9 cellular contexts compared by ENCODE assay signal in the genomic region with DNA sequence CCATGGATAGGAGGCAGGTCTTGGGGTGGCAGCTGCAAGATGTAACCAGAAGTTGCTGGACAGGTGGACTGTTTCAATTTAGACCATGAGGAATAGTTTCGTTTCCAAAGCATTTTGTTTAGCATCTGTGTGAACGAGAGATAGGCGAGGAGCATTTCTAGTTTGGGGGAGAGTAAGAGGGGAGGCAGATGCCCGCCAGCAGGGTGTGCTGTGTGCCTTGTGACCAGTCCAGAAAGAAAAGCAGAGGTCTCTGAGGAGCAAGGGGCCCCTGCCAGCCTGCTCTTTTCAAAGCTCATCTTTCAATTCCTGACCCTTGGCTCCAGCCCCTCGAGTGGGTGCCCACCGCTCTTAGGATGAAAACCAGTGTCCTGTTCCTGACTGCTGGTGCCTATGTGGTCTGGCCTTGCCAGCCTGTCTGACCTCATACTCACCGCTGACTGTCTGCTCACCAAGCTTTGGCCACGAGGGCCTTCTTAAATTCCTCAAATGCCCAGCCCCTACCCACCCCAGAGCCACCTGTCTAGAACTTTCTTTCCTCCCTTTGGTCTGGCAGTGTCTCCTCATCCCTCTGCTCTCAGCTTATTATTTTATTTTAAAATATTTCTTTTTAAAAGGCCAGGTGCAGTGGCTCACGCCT. TPM values are rescaled to one million over a fixed set of nuclear protein-coding genes. Genes with fewer than 3 reads are reported as not detected.
DNase-seq lines count a peak whose midpoint lies in the region; ATAC-seq and TF ChIP-seq lines count a peak whose summit lies in the region.
"Had no signal": no experiment of that assay in that cellular context is flagged by ENCODE, and none has a peak within 500 bp of the region (broad histone marks: within the 10 kb centered on the region; RNA-seq: fewer than 3 reads in every experiment).

No MANE protein-coding gene starts in this region.

- TF ChIP-seq CTCF in GM23338 (conservative IDR thresholded peaks at IDR 0.05; ENCODE audit: low read depth in 2 of 2) (peak; percentile 73 to 74), glutamatergic neuron (IDR thresholded peaks at IDR 0.05; ENCODE audit: partially characterized antibody, unreplicated experiment) (peak; percentile 39)

- no peaks in the 10 kb centered on the region for H3K9me3 Mint-ChIP-seq in GM23338
- H3K9me3 Mint-ChIP-seq in glutamatergic neuron (ENCODE audit: unreplicated experiment) = peaks cover 2% of the 10 kb centered on the region

- H3K36me3 ChIP-seq in BLaER1 = no peaks in the 10 kb centered on the region
- H3K36me3 ChIP-seq in GM23338 (ENCODE audit: insufficient read depth) = no peaks in the 10 kb centered on the region

- peak overlapping the region; percentile 87; the same call in 1 of the 2 replicates for H3K27ac ChIP-seq in BLaER1
- H3K27ac ChIP-seq in GM23338 (ENCODE audit: low read depth) = peak overlapping the region; percentile 82; the same call in 1 of the 2 replicates

- H3K27me3 ChIP-seq in BLaER1 (no peaks in the 10 kb centered on the region), GM23338 (ENCODE audit: insufficient read depth) (no peaks in the 10 kb centered on the region)

- peak overlapping the region; percentile 78; the same call in 1 of the 2 replicates for H3K27ac Mint-ChIP-seq in GM23338
- peak overlapping the region; percentile 84 for H3K27ac Mint-ChIP-seq in glutamatergic neuron (ENCODE audit: unreplicated experiment)

- H3K27me3 Mint-ChIP-seq in GM23338 (ENCODE audit: insufficient read depth, low read depth, poor library complexity) = peaks cover 7% of the 10 kb centered on the region
- H3K27me3 Mint-ChIP-seq in glutamatergic neuron (ENCODE audit: unreplicated experiment) = peaks cover 4% of the 10 kb centered on the region

- ATAC-seq in GM23338 = peak; percentile 87
- no peak for ATAC-seq in GM19467 (IDR thresholded peaks at IDR 0.05; ENCODE audit: unreplicated experiment)
- no peak for ATAC-seq in HG03139 (IDR thresholded peaks at IDR 0.05; ENCODE audit: unreplicated experiment)

- H3K36me3 Mint-ChIP-seq in GM23338 (ENCODE audit: low read depth) = peaks cover 4% of the 10 kb centered on the region; the same call in 1 of the 3 replicates
- H3K36me3 Mint-ChIP-seq in glutamatergic neuron (ENCODE audit: unreplicated experiment) = no peaks in the 10 kb centered on the region

- no peak overlapping the region for H3K4me3 ChIP-seq in BLaER1
- no peak overlapping the region for H3K4me3 ChIP-seq in GM23338

- H2AFZ ChIP-seq in GM23338 = no peak overlapping the region

- H3K9me2 ChIP-seq in GM23338 (ENCODE audit: insufficient read depth) = no peaks in the 10 kb centered on the region

- H3K4me2 ChIP-seq in BLaER1 (peak overlapping the region; percentile 95), GM23338 (no peak overlapping the region)

- H3K4me1 ChIP-seq in BLaER1 (peaks cover 55% of the 10 kb centered on the region), GM23338 (ENCODE audit: insufficient read depth) (peaks cover 18% of the 10 kb centered on the region)

- H3K79me2 ChIP-seq in GM23338 (replicated peaks; ENCODE audit: insufficient read depth) = no peaks in the 10 kb centered on the region; the same call in 1 of the 2 replicates

- DNase-seq in GM23338 (ENCODE audit: low spot score) (peak; percentile 81), SHP77 treated with DMSO at 0.1 percent for 48 hours (lab: John Stamatoyannopoulos, UW) (peak; percentile 11), glutamatergic neuron (peak; percentile 56), germinal center (ENCODE audit: low spot score) (no peak)
- no peak for DNase-seq in activated naive CD4-positive, alpha-beta T cell treated with Interleukin-2 at 50 U/mL for 16 hours

- H3F3A ChIP-seq in GM23338 (replicated peaks; ENCODE audit: low read depth) = 0 out of 2 replicates have a peak, but pooled peaks cover 9% of the 10 kb centered on the region

- H3K4me3 Mint-ChIP-seq in GM23338 (no peak overlapping the region), glutamatergic neuron (ENCODE audit: unreplicated experiment) (peak overlapping the region; percentile 65)

- H3K4me1 Mint-ChIP-seq in GM23338 (peaks cover 20% of the 10 kb centered on the region), glutamatergic neuron (ENCODE audit: low read depth, unreplicated experiment) (peaks cover 18% of the 10 kb centered on the region)

- 0 out of 2 replicates have a peak overlapping the region, but pooled peaks have one; percentile 78 for H3K9ac ChIP-seq in BLaER1

- no peaks in the 10 kb centered on the region for H3K9me3 ChIP-seq in BLaER1

- no peaks in the 10 kb centered on the region for H4K20me1 ChIP-seq in BLaER1
- peaks cover 5% of the 10 kb centered on the region for H4K20me1 ChIP-seq in GM23338 (replicated peaks; ENCODE audit: insufficient read depth)

TF ChIP-seq in GM23338, 12 proteins besides CTCF, POLR2A, EP300 and RAD21 (continues in another document):
- TF ChIP-seq, protein P1, sequence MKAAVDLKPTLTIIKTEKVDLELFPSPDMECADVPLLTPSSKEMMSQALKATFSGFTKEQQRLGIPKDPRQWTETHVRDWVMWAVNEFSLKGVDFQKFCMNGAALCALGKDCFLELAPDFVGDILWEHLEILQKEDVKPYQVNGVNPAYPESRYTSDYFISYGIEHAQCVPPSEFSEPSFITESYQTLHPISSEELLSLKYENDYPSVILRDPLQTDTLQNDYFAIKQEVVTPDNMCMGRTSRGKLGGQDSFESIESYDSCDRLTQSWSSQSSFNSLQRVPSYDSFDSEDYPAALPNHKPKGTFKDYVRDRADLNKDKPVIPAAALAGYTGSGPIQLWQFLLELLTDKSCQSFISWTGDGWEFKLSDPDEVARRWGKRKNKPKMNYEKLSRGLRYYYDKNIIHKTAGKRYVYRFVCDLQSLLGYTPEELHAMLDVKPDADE (IDR thresholded peaks at IDR 0.05) = no peak
- TF ChIP-seq ZNF114 (CRISPR knock-in tag; IDR thresholded peaks at IDR 0.05) (no peak), EZH2 (IDR thresholded peaks at IDR 0.05; ENCODE audit: low read depth, unreplicated experiment) (no peak), ZNF331 (CRISPR knock-in tag; IDR thresholded peaks at IDR 0.05; ENCODE audit: low read depth) (no peak), STAT1 (IDR thresholded peaks at IDR 0.05; ENCODE audit: unreplicated experiment) (no peak), CREB1 (CRISPR knock-in tag; IDR thresholded peaks at IDR 0.05; ENCODE audit: low read depth) (no peak)
- TF ChIP-seq, protein P2, sequence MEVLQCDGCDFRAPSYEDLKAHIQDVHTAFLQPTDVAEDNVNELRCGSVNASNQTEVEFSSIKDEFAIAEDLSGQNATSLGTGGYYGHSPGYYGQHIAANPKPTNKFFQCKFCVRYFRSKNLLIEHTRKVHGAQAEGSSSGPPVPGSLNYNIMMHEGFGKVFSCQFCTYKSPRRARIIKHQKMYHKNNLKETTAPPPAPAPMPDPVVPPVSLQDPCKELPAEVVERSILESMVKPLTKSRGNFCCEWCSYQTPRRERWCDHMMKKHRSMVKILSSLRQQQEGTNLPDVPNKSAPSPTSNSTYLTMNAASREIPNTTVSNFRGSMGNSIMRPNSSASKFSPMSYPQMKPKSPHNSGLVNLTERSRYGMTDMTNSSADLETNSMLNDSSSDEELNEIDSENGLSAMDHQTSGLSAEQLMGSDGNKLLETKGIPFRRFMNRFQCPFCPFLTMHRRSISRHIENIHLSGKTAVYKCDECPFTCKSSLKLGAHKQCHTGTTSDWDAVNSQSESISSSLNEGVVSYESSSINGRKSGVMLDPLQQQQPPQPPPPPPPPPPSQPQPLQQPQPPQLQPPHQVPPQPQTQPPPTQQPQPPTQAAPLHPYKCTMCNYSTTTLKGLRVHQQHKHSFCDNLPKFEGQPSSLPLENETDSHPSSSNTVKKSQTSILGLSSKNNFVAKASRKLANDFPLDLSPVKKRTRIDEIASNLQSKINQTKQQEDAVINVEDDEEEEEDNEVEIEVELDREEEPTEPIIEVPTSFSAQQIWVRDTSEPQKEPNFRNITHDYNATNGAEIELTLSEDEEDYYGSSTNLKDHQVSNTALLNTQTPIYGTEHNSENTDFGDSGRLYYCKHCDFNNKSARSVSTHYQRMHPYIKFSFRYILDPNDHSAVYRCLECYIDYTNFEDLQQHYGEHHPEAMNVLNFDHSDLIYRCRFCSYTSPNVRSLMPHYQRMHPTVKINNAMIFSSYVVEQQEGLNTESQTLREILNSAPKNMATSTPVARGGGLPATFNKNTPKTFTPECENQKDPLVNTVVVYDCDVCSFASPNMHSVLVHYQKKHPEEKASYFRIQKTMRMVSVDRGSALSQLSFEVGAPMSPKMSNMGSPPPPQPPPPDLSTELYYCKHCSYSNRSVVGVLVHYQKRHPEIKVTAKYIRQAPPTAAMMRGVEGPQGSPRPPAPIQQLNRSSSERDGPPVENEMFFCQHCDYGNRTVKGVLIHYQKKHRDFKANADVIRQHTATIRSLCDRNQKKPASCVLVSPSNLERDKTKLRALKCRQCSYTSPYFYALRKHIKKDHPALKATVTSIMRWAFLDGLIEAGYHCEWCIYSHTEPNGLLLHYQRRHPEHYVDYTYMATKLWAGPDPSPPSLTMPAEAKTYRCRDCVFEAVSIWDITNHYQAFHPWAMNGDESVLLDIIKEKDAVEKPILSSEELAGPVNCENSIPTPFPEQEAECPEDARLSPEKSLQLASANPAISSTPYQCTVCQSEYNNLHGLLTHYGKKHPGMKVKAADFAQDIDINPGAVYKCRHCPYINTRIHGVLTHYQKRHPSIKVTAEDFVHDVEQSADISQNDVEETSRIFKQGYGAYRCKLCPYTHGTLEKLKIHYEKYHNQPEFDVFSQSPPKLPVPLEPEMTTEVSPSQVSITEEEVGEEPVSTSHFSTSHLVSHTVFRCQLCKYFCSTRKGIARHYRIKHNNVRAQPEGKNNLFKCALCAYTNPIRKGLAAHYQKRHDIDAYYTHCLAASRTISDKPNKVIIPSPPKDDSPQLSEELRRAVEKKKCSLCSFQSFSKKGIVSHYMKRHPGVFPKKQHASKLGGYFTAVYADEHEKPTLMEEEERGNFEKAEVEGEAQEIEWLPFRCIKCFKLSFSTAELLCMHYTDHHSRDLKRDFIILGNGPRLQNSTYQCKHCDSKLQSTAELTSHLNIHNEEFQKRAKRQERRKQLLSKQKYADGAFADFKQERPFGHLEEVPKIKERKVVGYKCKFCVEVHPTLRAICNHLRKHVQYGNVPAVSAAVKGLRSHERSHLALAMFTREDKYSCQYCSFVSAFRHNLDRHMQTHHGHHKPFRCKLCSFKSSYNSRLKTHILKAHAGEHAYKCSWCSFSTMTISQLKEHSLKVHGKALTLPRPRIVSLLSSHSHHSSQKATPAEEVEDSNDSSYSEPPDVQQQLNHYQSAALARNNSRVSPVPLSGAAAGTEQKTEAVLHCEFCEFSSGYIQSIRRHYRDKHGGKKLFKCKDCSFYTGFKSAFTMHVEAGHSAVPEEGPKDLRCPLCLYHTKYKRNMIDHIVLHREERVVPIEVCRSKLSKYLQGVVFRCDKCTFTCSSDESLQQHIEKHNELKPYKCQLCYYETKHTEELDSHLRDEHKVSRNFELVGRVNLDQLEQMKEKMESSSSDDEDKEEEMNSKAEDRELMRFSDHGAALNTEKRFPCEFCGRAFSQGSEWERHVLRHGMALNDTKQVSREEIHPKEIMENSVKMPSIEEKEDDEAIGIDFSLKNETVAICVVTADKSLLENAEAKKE (CRISPR knock-in tag; IDR thresholded peaks at IDR 0.05) = no peak

RNA-seq across cellular contexts. Expression of a gene that starts 8.5 kb away (rescaled TPM):
- 18.8 and 20.5 TPM in 2 replicates for total RNA-seq in GM23338 (2014; rRNA removed; shearing (Covaris generic))
- polyA plus RNA-seq in GM23338 (2016; fragmentation: Nextera tagmentation; extraction: Ambion mirVana) = 22.5 and 23.3 TPM in 2 replicates
- 36.4 TPM for total RNA-seq in glutamatergic neuron (ENCODE audit: unreplicated experiment)

RNA-seq across cellular contexts. Expression of a gene that starts 48.6 kb away (rescaled TPM):
- total RNA-seq in GM23338 (2014; rRNA removed; shearing (Covaris generic)) = 19.3 and 27.9 TPM in 2 replicates
- 50.0 and 50.2 TPM in 2 replicates for polyA plus RNA-seq in GM23338 (2016; fragmentation: Nextera tagmentation; extraction: Ambion mirVana)
- total RNA-seq in glutamatergic neuron (ENCODE audit: unreplicated experiment) = 148 TPM
- total RNA-seq: NCI-H460 had no signal

Comparison
In these comparisons a context has a peak if more than half of its experiments do, and no peak if none do; other contexts are left out.
1. DNase-seq: peak in GM23338 (single experiment), SHP77 treated with DMSO at 0.1 percent for 48 hours (single experiment) and glutamatergic neuron (single experiment); none in activated naive CD4-positive, alpha-beta T cell treated with Interleukin-2 at 50 U/mL for 16 hours (single experiment) and germinal center (single experiment).